ENCODE assay signal across 21 cellular contexts in genomic region chr15:69392352-69392751, GRCh38. TPM values are rescaled to one million over a fixed set of nuclear protein-coding genes. Genes with fewer than 3 reads are reported as not detected.
DNase-seq lines count a peak whose midpoint lies in the region; ATAC-seq, FAIRE-seq and TF ChIP-seq lines count a peak whose summit lies in the region.
"Had no signal": no experiment of that assay in that cellular context is flagged by ENCODE, and none has a peak within 500 bp of the region (broad histone marks: within the 10 kb centered on the region; RNA-seq: fewer than 3 reads in every experiment).

No MANE protein-coding gene starts in this region.

- H3K4me1 ChIP-seq in Caco-2, result peaks cover 14% of the 10 kb centered on the region; the same call in 1 of the 2 replicates
- H3K4me1 ChIP-seq in astrocyte (ENCODE audit: insufficient read depth, low read length), result peaks cover 19% of the 10 kb centered on the region
- peaks cover 33% of the 10 kb centered on the region for H3K4me1 ChIP-seq in parathyroid adenoma

- H3K4me3 ChIP-seq in Caco-2 (ENCODE audit: low read depth, low read length), result no peak overlapping the region
- H3K4me3 ChIP-seq in astrocyte (ENCODE audit: insufficient read depth, low read depth, low read length), result no peak overlapping the region
- H3K4me3 ChIP-seq in parathyroid adenoma (ENCODE audit: low read depth, low read length), result no peak overlapping the region
- H3K4me3 ChIP-seq: A549, BLaER1, HAP-1, Peyer's patch had no signal

- DNase-seq in NCI-H748 (lab: John Stamatoyannopoulos, UW; ENCODE audit: unreplicated experiment), result peak; percentile 38
- DNase-seq in NCI-H748 treated with DMSO at 0.1 percent for 48 hours (lab: John Stamatoyannopoulos, UW), result no peak
- no peak for DNase-seq in Caco-2
- no peak for DNase-seq in astrocyte (ENCODE audit: low read depth)
- no peak for DNase-seq in ecto neural progenitor cell (ENCODE audit: low spot score)
- DNase-seq: CD4-positive, alpha-beta memory T cell; GF-D8; NCI-H1105; NCI-H1694 treated with DMSO at 0.1 percent for 48 hours; NCI-H2107; NCI-H524 treated with DMSO at 0.1 percent for 48 hours; NK-92 treated with Interleukin-12 subunit alpha and Interleukin-12 subunit beta, amount 100 ng/mL, for 24 hours; Peyer's patch; Right ventricle myocardium superior had no signal

- H4K20me1 ChIP-seq in astrocyte (ENCODE audit: insufficient read depth, low read length), result peaks cover 32% of the 10 kb centered on the region
- H4K20me1 ChIP-seq: BLaER1 had no signal

- TF ChIP-seq CTCF in Caco-2 (IDR thresholded peaks at IDR 0.05; ENCODE audit: insufficient read depth in 1 of 2, low read depth in 1 of 2, low read length in 1 of 2, severe bottlenecking in 1 of 2, unreplicated experiment in 1 of 2) (no peak), astrocyte (IDR thresholded peaks at IDR 0.05; ENCODE audit: insufficient read depth, low read depth, low read length) (no peak), parathyroid adenoma (IDR thresholded peaks at IDR 0.05) (no peak)

- H3K9me3 ChIP-seq in Caco-2 (no peaks in the 10 kb centered on the region), astrocyte (ENCODE audit: insufficient read depth, low read depth, low read length) (no peaks in the 10 kb centered on the region), parathyroid adenoma (ENCODE audit: control insufficient read depth, low read length) (no peaks in the 10 kb centered on the region)
- H3K9me3 ChIP-seq: A549, BLaER1, HAP-1, Peyer's patch had no signal

- FAIRE-seq in astrocyte (lab: Jason Lieb, UNC), result no peak
- FAIRE-seq: A549, D721Med had no signal

- H3K9me3 Mint-ChIP-seq in Caco-2 (ENCODE audit: unreplicated experiment) (no peaks in the 10 kb centered on the region), astrocyte (ENCODE audit: unreplicated experiment) (no peaks in the 10 kb centered on the region)
- H3K9me3 Mint-ChIP-seq: CD4-positive, alpha-beta memory T cell had no signal

- no peak overlapping the region for H3K27ac ChIP-seq in astrocyte (ENCODE audit: low read depth, low read length)
- peak overlapping the region; percentile 11 for H3K27ac ChIP-seq in parathyroid adenoma
- H3K27ac ChIP-seq: BLaER1, Peyer's patch had no signal

- CTCF ChIA-PET in Caco-2 (lab: Charles Lee), result interaction anchor here (0.6 to 2.2 kb wide), 3 partner anchors 75 to 986 kb away, joined by 3 to 8 read pairs (median 5); no protein-coding TSS in a partner anchor

- H2AFZ ChIP-seq in astrocyte (ENCODE audit: low read depth, low read length) (no peak overlapping the region), parathyroid adenoma (no peak overlapping the region)

- H3K4me2 ChIP-seq in astrocyte (ENCODE audit: low read length) (no peak overlapping the region), parathyroid adenoma (ENCODE audit: low read length) (no peak overlapping the region)
- H3K4me2 ChIP-seq: A549, BLaER1 had no signal

- H3K4me3 Mint-ChIP-seq in Caco-2 (ENCODE audit: unreplicated experiment) (no peak overlapping the region), astrocyte (ENCODE audit: unreplicated experiment) (peak overlapping the region; percentile 14)
- H3K4me3 Mint-ChIP-seq: CD4-positive, alpha-beta memory T cell had no signal

- intact Hi-C loops in Caco-2 (cut with micrococcal nuclease; ENCODE audit: unreplicated experiment), result loop anchor here (5.0 to 10.0 kb wide), 2 partner anchors 98 to 250 kb away; partner anchors contain the start of gene PAQR5

- H3K27ac Mint-ChIP-seq in Caco-2 (ENCODE audit: unreplicated experiment) (peak overlapping the region; percentile 11), astrocyte (ENCODE audit: unreplicated experiment) (peak overlapping the region; percentile 78)

- no TSS peak for BruUV-seq in Caco-2 (replicated peaks; lab: Mats Ljungman, UMichigan)

- POLR2A ChIA-PET in Caco-2 (lab: Charles Lee), result no interaction called here

- no peak overlapping the region for H3K9ac ChIP-seq in astrocyte (ENCODE audit: low read length)
- H3K9ac ChIP-seq in parathyroid adenoma, result no peak overlapping the region
- H3K9ac ChIP-seq: BLaER1 had no signal

- H3K36me3 Mint-ChIP-seq in Caco-2 (ENCODE audit: insufficient read depth, unreplicated experiment) (no peaks in the 10 kb centered on the region), astrocyte (ENCODE audit: low read depth, unreplicated experiment) (peaks cover 3% of the 10 kb centered on the region)
- H3K36me3 Mint-ChIP-seq: CD4-positive, alpha-beta memory T cell had no signal

- H3K27me3 ChIP-seq in Caco-2 (replicated peaks; ENCODE audit: control insufficient read depth, insufficient read depth, low read length) (no peaks in the 10 kb centered on the region), astrocyte (ENCODE audit: insufficient read depth, low read length) (no peaks in the 10 kb centered on the region), parathyroid adenoma (ENCODE audit: control insufficient read depth, insufficient read depth, low read length) (no peaks in the 10 kb centered on the region)
- H3K27me3 ChIP-seq: BLaER1, Peyer's patch had no signal

- H3K36me3 ChIP-seq in Caco-2 (ENCODE audit: control insufficient read depth, insufficient read depth, low read length) (no peaks in the 10 kb centered on the region), astrocyte (ENCODE audit: insufficient read depth, low read length) (no peaks in the 10 kb centered on the region), parathyroid adenoma (ENCODE audit: control insufficient read depth, insufficient read depth, low read length) (no peaks in the 10 kb centered on the region)
- H3K36me3 ChIP-seq: BLaER1, HAP-1, Peyer's patch had no signal

- H3K79me2 ChIP-seq in astrocyte (ENCODE audit: insufficient read depth, low read length) (no peaks in the 10 kb centered on the region), parathyroid adenoma (peaks cover 2% of the 10 kb centered on the region)

- peaks cover 20% of the 10 kb centered on the region for H3K4me1 Mint-ChIP-seq in Caco-2 (ENCODE audit: low read depth, unreplicated experiment)
- peaks cover 22% of the 10 kb centered on the region for H3K4me1 Mint-ChIP-seq in astrocyte (ENCODE audit: low read depth, unreplicated experiment)

- ATAC-seq in HG02623 (IDR thresholded peaks at IDR 0.05; ENCODE audit: unreplicated experiment) (no peak), HG03442 (IDR thresholded peaks at IDR 0.05; ENCODE audit: unreplicated experiment) (no peak)
- ATAC-seq: A549 had no signal

- H3K27me3 Mint-ChIP-seq in Caco-2 (ENCODE audit: insufficient read depth, unreplicated experiment) (no peaks in the 10 kb centered on the region), astrocyte (ENCODE audit: low read depth, unreplicated experiment) (peaks cover 12% of the 10 kb centered on the region)

RNA-seq across cellular contexts. Expression of gene KIF23, which starts 21.8 kb away (rescaled TPM):
- total RNA-seq in Caco-2 (2022) (67.1 and 74.2 TPM in 2 replicates), astrocyte (8.1 and 11.8 TPM in 2 replicates)
